ENCODE assay signal across 24 cellular contexts in genomic region chr13:29382021-29382420, GRCh38.
"Had no signal": no experiment of that assay in that cellular context is flagged by ENCODE, and none has a peak within 500 bp of the region (broad histone marks: within the 10 kb centered on the region; RNA-seq: fewer than 3 reads in every experiment).

No MANE protein-coding gene starts in this region.

- H3K27me3 ChIP-seq: colonic mucosa, esophagus squamous epithelium, gastrocnemius medialis, gastroesophageal sphincter, heart left ventricle, heart right ventricle had no signal

- H3K27me3 Mint-ChIP-seq: dendritic cell treated with granulocyte-macrophage colony-stimulating factor and Interleukin-4, amounts not matched to agents 40 ng/mL and 50 ng/mL, for 4 days had no signal

- H3K27ac Mint-ChIP-seq: dendritic cell treated with granulocyte-macrophage colony-stimulating factor and Interleukin-4, amounts not matched to agents 40 ng/mL and 50 ng/mL, for 4 days; effector memory CD8-positive, alpha-beta T cell; endodermal cell had no signal

- H3K9me3 ChIP-seq: colonic mucosa, esophagus squamous epithelium, gastrocnemius medialis, gastroesophageal sphincter, heart left ventricle had no signal

- H3K4me3 ChIP-seq: colonic mucosa, coronary artery, dorsolateral prefrontal cortex, esophagus squamous epithelium, gastrocnemius medialis, gastroesophageal sphincter, heart left ventricle, heart right ventricle had no signal

- H3K4me1 ChIP-seq: colonic mucosa, esophagus squamous epithelium, foreskin keratinocyte, gastrocnemius medialis, gastroesophageal sphincter had no signal

- DNase-seq: colonic mucosa; cortex of kidney; dermis blood vessel endothelial cell; dorsolateral prefrontal cortex; effector CD4-positive, alpha-beta T cell; effector CD8-positive, alpha-beta T cell; effector memory CD4-positive, alpha-beta T cell; effector memory CD8-positive, alpha-beta T cell; endodermal cell; erythroblast; esophagus squamous epithelium; foreskin fibroblast; foreskin keratinocyte; foreskin melanocyte; gastrocnemius medialis; glutamatergic neuron; head of caudate nucleus; heart left ventricle; heart right ventricle had no signal

- H3K36me3 ChIP-seq: colonic mucosa, esophagus squamous epithelium, gastrocnemius medialis, gastroesophageal sphincter, heart left ventricle, heart right ventricle had no signal

- H3K27ac ChIP-seq: colonic mucosa, coronary artery, dorsolateral prefrontal cortex, epithelial cell of prostate, esophagus squamous epithelium, foreskin keratinocyte, gastrocnemius medialis, gastroesophageal sphincter, heart left ventricle, heart right ventricle had no signal

- H3K4me3 Mint-ChIP-seq: dendritic cell treated with granulocyte-macrophage colony-stimulating factor and Interleukin-4, amounts not matched to agents 40 ng/mL and 50 ng/mL, for 4 days; effector memory CD8-positive, alpha-beta T cell; endodermal cell had no signal

- ATAC-seq: effector memory CD8-positive, alpha-beta T cell; esophagus mucosa; foreskin keratinocyte; gastrocnemius medialis; gastroesophageal sphincter; heart left ventricle; heart right ventricle had no signal
